In the genomic region with DNA sequence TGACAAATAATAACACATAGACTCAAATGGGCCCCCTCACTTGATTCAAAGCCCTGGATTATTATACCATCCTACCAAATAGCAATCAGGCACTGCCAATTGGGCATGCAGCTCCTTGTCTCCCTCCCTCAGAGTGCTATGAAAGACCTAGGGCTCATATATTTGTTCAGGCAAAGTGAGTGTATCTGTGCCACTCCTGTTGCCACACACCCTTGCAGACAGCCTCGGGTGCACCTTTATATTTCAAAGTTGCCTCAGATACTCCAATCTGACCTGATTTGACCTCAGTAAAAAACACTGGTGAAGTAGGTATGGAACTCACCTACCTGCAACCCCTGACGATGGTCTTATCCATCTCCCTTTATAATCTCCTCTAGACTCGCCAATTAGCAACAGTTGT, we compare ENCODE assay signal across 18 cellular contexts. TPM values are rescaled to one million over a fixed set of nuclear protein-coding genes. Genes with fewer than 3 reads are reported as not detected.
A peak's percentile ranks its signal among the peaks of the same experiment; 100 is the strongest.
DNase-seq lines count a peak whose midpoint lies in the region; ATAC-seq, FAIRE-seq and TF ChIP-seq lines count a peak whose summit lies in the region.
"Had no signal": no experiment of that assay in that cellular context is flagged by ENCODE, and none has a peak within 500 bp of the region (broad histone marks: within the 10 kb centered on the region; RNA-seq: fewer than 3 reads in every experiment).

No MANE protein-coding gene starts in this region.

- H3K4me1 Mint-ChIP-seq in activated naive CD8-positive, alpha-beta T cell treated with anti-CD3 and anti-CD28 coated beads, Interleukin-2, amount 50 U/mL, for 24 hours: peaks cover 42% of the 10 kb centered on the region
- H3K4me1 Mint-ChIP-seq in activated naive CD8-positive, alpha-beta T cell treated with anti-CD3 and anti-CD28 coated beads for 36 hours: peaks cover 22% of the 10 kb centered on the region
- peaks cover 15% of the 10 kb centered on the region for H3K4me1 Mint-ChIP-seq in type B pancreatic cell (ENCODE audit: unreplicated experiment)

- no peak for ATAC-seq in activated naive CD8-positive, alpha-beta T cell treated with anti-CD3 and anti-CD28 coated beads, Interleukin-2, amount 50 U/mL, for 24 hours
- ATAC-seq in HG03097 (IDR thresholded peaks at IDR 0.05; ENCODE audit: low FRiP score, unreplicated experiment): no peak
- ATAC-seq: A549 had no signal

- no peak for DNase-seq in activated naive CD8-positive, alpha-beta T cell treated with anti-CD3 and anti-CD28 coated beads, Interleukin-2, amount 50 U/mL, for 24 hours
- no peak for DNase-seq in activated naive CD8-positive, alpha-beta T cell treated with anti-CD3 and anti-CD28 coated beads for 36 hours
- DNase-seq in bronchial epithelial cell (ENCODE audit: low read depth): peak; percentile 26
- no peak for DNase-seq in type B pancreatic cell (ENCODE audit: extremely low spot score, unreplicated experiment)
- no peak for DNase-seq in NAMALWA (ENCODE audit: low spot score)
- DNase-seq in coronary artery (ENCODE audit: low spot score): no peak
- DNase-seq: DMS53, GOT3, KG1, NCI-H1105, NCI-H1694 treated with DMSO at 0.1 percent for 48 hours, NCI-H748 treated with DMSO at 0.1 percent for 48 hours, PC-9 had no signal

- H3K9ac ChIP-seq in mucosa of rectum (ENCODE audit: low read depth in 1 of 2, low read length in 2 of 2): peak overlapping the region in 1 of 2 donors; percentile 7

- TF ChIP-seq CTCF in bronchial epithelial cell (IDR thresholded peaks at IDR 0.05; ENCODE audit: insufficient read depth, low read length, severe bottlenecking) (no peak), type B pancreatic cell (conservative IDR thresholded peaks at IDR 0.05) (no peak), coronary artery (IDR thresholded peaks at IDR 0.05) (no peak)

- no peaks in the 10 kb centered on the region for H3K9me3 ChIP-seq in mucosa of rectum (ENCODE audit: control insufficient read depth in 2 of 2, low read length in 2 of 2)
- H3K9me3 ChIP-seq: A549 had no signal

- peaks cover 14 to 53% of the 10 kb centered on the region in 2 donors for H3K4me1 ChIP-seq in mucosa of rectum (ENCODE audit: control insufficient read depth in 2 of 2, insufficient read depth in 2 of 2, low read length in 2 of 2)

- peaks cover 13% of the 10 kb centered on the region for H3K36me3 Mint-ChIP-seq in activated naive CD8-positive, alpha-beta T cell treated with anti-CD3 and anti-CD28 coated beads, Interleukin-2, amount 50 U/mL, for 24 hours (ENCODE audit: low read depth)
- peaks cover 14% of the 10 kb centered on the region for H3K36me3 Mint-ChIP-seq in activated naive CD8-positive, alpha-beta T cell treated with anti-CD3 and anti-CD28 coated beads for 36 hours
- H3K36me3 Mint-ChIP-seq in type B pancreatic cell: no peaks in the 10 kb centered on the region

- FAIRE-seq in bronchial epithelial cell (lab: Jason Lieb, UNC): no peak
- FAIRE-seq: A549, GM12892 had no signal

- H3K9me3 Mint-ChIP-seq in activated naive CD8-positive, alpha-beta T cell treated with anti-CD3 and anti-CD28 coated beads, Interleukin-2, amount 50 U/mL, for 24 hours: peaks cover 3% of the 10 kb centered on the region
- H3K9me3 Mint-ChIP-seq in activated naive CD8-positive, alpha-beta T cell treated with anti-CD3 and anti-CD28 coated beads for 36 hours: peaks cover 2% of the 10 kb centered on the region
- H3K9me3 Mint-ChIP-seq in type B pancreatic cell: no peaks in the 10 kb centered on the region

- H3K27ac ChIP-seq in mucosa of rectum (ENCODE audit: low read depth in 2 of 2, low read length in 2 of 2): peak overlapping the region; percentile 58 to 59
- H3K27ac ChIP-seq in coronary artery: no peak overlapping the region
- H3K27ac ChIP-seq: HL-60, PC-9 had no signal

- H3K36me3 ChIP-seq in bronchial epithelial cell (ENCODE audit: control insufficient read depth, insufficient read depth, low read length) (no peaks in the 10 kb centered on the region), mucosa of rectum (ENCODE audit: control insufficient read depth in 2 of 2, insufficient read depth in 2 of 2, low read length in 2 of 2) (no peaks in the 10 kb centered on the region)

- H3K27me3 ChIP-seq in bronchial epithelial cell (ENCODE audit: control insufficient read depth, insufficient read depth, low read length) (no peaks in the 10 kb centered on the region), mucosa of rectum (ENCODE audit: control insufficient read depth in 2 of 2, insufficient read depth in 2 of 2, low read length in 2 of 2) (no peaks in the 10 kb centered on the region)

- peaks cover 3% of the 10 kb centered on the region for H3K27me3 Mint-ChIP-seq in activated naive CD8-positive, alpha-beta T cell treated with anti-CD3 and anti-CD28 coated beads, Interleukin-2, amount 50 U/mL, for 24 hours
- peaks cover 11% of the 10 kb centered on the region for H3K27me3 Mint-ChIP-seq in activated naive CD8-positive, alpha-beta T cell treated with anti-CD3 and anti-CD28 coated beads for 36 hours
- H3K27me3 Mint-ChIP-seq in type B pancreatic cell: no peaks in the 10 kb centered on the region

- H3K27ac Mint-ChIP-seq in activated naive CD8-positive, alpha-beta T cell treated with anti-CD3 and anti-CD28 coated beads, Interleukin-2, amount 50 U/mL, for 24 hours: peak overlapping the region; percentile 61
- H3K27ac Mint-ChIP-seq in activated naive CD8-positive, alpha-beta T cell treated with anti-CD3 and anti-CD28 coated beads for 36 hours: no peak overlapping the region
- H3K27ac Mint-ChIP-seq in type B pancreatic cell: peak overlapping the region; percentile 42

- H3K4me3 ChIP-seq in bronchial epithelial cell (ENCODE audit: low read depth, low read length) (no peak overlapping the region), mucosa of rectum (ENCODE audit: low read length in 2 of 2) (no peak overlapping the region), coronary artery (no peak overlapping the region)
- H3K4me3 ChIP-seq: A549, PC-9 had no signal

- H3K4me3 Mint-ChIP-seq in activated naive CD8-positive, alpha-beta T cell treated with anti-CD3 and anti-CD28 coated beads, Interleukin-2, amount 50 U/mL, for 24 hours: no peak overlapping the region
- H3K4me3 Mint-ChIP-seq in activated naive CD8-positive, alpha-beta T cell treated with anti-CD3 and anti-CD28 coated beads for 36 hours: no peak overlapping the region
- peak overlapping the region; percentile 46 for H3K4me3 Mint-ChIP-seq in type B pancreatic cell

RNA-seq across cellular contexts. Expression of a gene that starts 3.0 kb away (rescaled TPM):
- 100 to 1,000 TPM; 590 to 613 TPM for total RNA-seq in activated naive CD8-positive, alpha-beta T cell treated with anti-CD3 and anti-CD28 coated beads for 36 hours
- total RNA-seq in bronchial epithelial cell (175 and 415 TPM in 2 replicates), type B pancreatic cell (ENCODE audit: low replicate concordance) (60.0 and 80.6 TPM in 2 replicates)

Comparison
In these comparisons a context has a peak if more than half of its experiments do, and no peak if none do; other contexts are left out.
1. H3K27ac ChIP-seq: peak in mucosa of rectum (2 of 2); none in coronary artery (0 of 2).